ENCODE assay signal across 8 cellular contexts in the genomic region with DNA sequence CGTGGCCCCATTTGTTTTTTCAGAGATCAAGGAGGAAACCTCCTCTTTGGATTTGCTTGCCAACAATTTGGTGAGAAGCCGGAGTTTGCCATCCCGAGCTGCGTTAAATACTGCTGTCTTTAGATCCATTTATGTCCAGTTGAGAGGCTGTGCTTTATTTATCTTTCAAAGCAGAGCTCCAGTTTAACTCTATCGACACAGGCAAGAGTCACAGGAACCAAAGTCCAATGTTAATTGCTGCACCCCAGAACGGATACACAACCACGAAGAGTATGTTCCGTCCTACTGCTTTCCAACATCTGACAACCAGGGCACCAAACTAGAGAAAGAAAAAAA. TPM values are rescaled to one million over a fixed set of nuclear protein-coding genes. Genes with fewer than 3 reads are reported as not detected.
A peak's percentile ranks its signal among the peaks of the same experiment; 100 is the strongest.
DNase-seq lines count a peak whose midpoint lies in the region; ATAC-seq, FAIRE-seq and TF ChIP-seq lines count a peak whose summit lies in the region.

No MANE protein-coding gene starts in this region.

- WGBS in right cardiac atrium: 6% methylated on average over 8 of the region's 8 CpGs

- peaks cover 2% of the 10 kb centered on the region for H3K4me1 ChIP-seq in right cardiac atrium (ENCODE audit: control insufficient read depth, insufficient read depth, low read length)

- H3K36me3 ChIP-seq in WERI-Rb-1: peaks cover 50% of the 10 kb centered on the region

- TF ChIP-seq POLR2A in GM12891 (IDR thresholded peaks at IDR 0.05; ENCODE audit: low read depth, low read length): no peak

- H3K27ac ChIP-seq in WERI-Rb-1 (no peak overlapping the region; the same call in 1 of the 2 replicates), right cardiac atrium (ENCODE audit: low read length) (peak overlapping the region; percentile 54), skin epidermis (peak overlapping the region in 20 of 21 experiments; percentile 95 to 100 (median 98))

- H3K9me3 ChIP-seq in WERI-Rb-1 (ENCODE audit: severe bottlenecking): peaks cover 6% of the 10 kb centered on the region
- H3K9me3 ChIP-seq in right cardiac atrium (ENCODE audit: control insufficient read depth, low read length): no peaks in the 10 kb centered on the region

- TF ChIP-seq CTCF in HFF-Myc (IDR thresholded peaks at IDR 0.05; ENCODE audit: low read depth, low read length, missing control alignments): no peak
- no peak for TF ChIP-seq CTCF in WERI-Rb-1 (IDR thresholded peaks at IDR 0.05; ENCODE audit: low read depth, low read length)

- intact Hi-C loops in right cardiac atrium (cut with DNase I): loop anchor here in 2 of 4 donors (5.0 to 10.0 kb wide), 3 partner anchors 116 to 166 kb away; no protein-coding TSS in a partner anchor

- H3K27me3 ChIP-seq in WERI-Rb-1 (ENCODE audit: insufficient read depth, low read depth, severe bottlenecking): no peaks in the 10 kb centered on the region
- H3K27me3 ChIP-seq in right cardiac atrium (ENCODE audit: control insufficient read depth, insufficient read depth): no peaks in the 10 kb centered on the region

- no peak for ATAC-seq in right cardiac atrium

- H3K4me3 ChIP-seq in HFF-Myc (replicated peaks; ENCODE audit: low read depth, low read length): peak overlapping the region; percentile 84
- peak overlapping the region; percentile 69 for H3K4me3 ChIP-seq in WERI-Rb-1 (ENCODE audit: low read depth, low read length)
- H3K4me3 ChIP-seq in right cardiac atrium (ENCODE audit: low read length): peak overlapping the region; percentile 72
- peak overlapping the region; percentile 62 to 96 (median 85) for H3K4me3 ChIP-seq in skin epidermis

- FAIRE-seq in GM12891 (lab: Jason Lieb, UNC): no peak

- no peak for DNase-seq in HFF-Myc (ENCODE audit: extremely low read depth, low read depth)
- no peak for DNase-seq in WERI-Rb-1
- DNase-seq in right cardiac atrium: no peak
- no peak for DNase-seq in D341Med (ENCODE audit: low spot score)
- DNase-seq in HPDE6-E6E7 (ENCODE audit: extremely low spot score): no peak
- DNase-seq in stimulated activated CD4-positive, alpha-beta T cell treated with anti-CD3 and anti-CD28 coated beads, Interleukin-12 subunit alpha, Interleukin-12 subunit beta, amount 100 ng/mL, for 4 hours: no peak
- DNase-seq in GM12891 (ENCODE audit: insufficient read length, low spot score): no peak

TF ChIP-seq in GM12891, 5 proteins besides CTCF, POLR2A, EP300 and RAD21:
- TF ChIP-seq PAX5 (IDR thresholded peaks at IDR 0.05; ENCODE audit: insufficient read depth, low read length, severe bottlenecking) (no peak), TAF1 (IDR thresholded peaks at IDR 0.05; ENCODE audit: low read depth, low read length) (no peak), SPI1 (IDR thresholded peaks at IDR 0.05; ENCODE audit: low read depth, low read length) (no peak)

RNA-seq across cellular contexts. Expression of gene FEM1C, which starts 1.2 kb away (rescaled TPM):
- total RNA-seq in right cardiac atrium: 10 to 100 TPM; 19.3 to 29.5 (median 22.1) TPM
- 8.4 TPM for polyA plus RNA-seq in right cardiac atrium
- 6.6 TPM for polyA plus RNA-seq in GM12891 (2012; ENCODE audit: low read depth, missing spikeins)

RNA-seq across cellular contexts. Expression of gene TICAM2, which starts 58.9 kb away (rescaled TPM):
- 1 to 10 TPM; 3.2 to 4.3 (median 3.7) TPM for total RNA-seq in right cardiac atrium
- 1.5 TPM for polyA plus RNA-seq in right cardiac atrium
- 4.2 TPM for polyA plus RNA-seq in GM12891 (2012; ENCODE audit: low read depth, missing spikeins)
